Comparison of ENCODE assay signal across 8 cellular contexts in genomic region chr1:47313915-47314664, GRCh38. TPM values are rescaled to one million over a fixed set of nuclear protein-coding genes. Genes with fewer than 3 reads are reported as not detected.
DNase-seq lines count a peak whose midpoint lies in the region; ATAC-seq, FAIRE-seq and TF ChIP-seq lines count a peak whose summit lies in the region.

TSS of gene STIL (minus strand) at chr1:47314147. CDS start at chr1:47310319, 3,828 bp downstream.

- TF ChIP-seq CTCF in D721Med (IDR thresholded peaks at IDR 0.05; ENCODE audit: insufficient read depth, missing control alignments) (no peak), OCI-LY7 (conservative IDR thresholded peaks at IDR 0.05; ENCODE audit: low read length) (no peak)

- no peaks in the 10 kb centered on the region for H3K9me2 ChIP-seq in OCI-LY7 (ENCODE audit: insufficient read depth, low read length)

- H3K4me1 ChIP-seq in OCI-LY7 (ENCODE audit: insufficient read depth, low read length, poor library complexity, severe bottlenecking) = peaks cover 21% of the 10 kb centered on the region

- BruUV-seq in OCI-LY7 (replicated peaks; lab: Mats Ljungman, UMichigan) = no TSS peak

- intact Hi-C loops in OCI-LY7 (cut with micrococcal nuclease; ENCODE audit: unreplicated experiment) = loop anchor here (1.0 to 2.0 kb wide), 2 partner anchors 20 to 123 kb away; no protein-coding TSS in a partner anchor

- H3K79me2 ChIP-seq in OCI-LY7 (ENCODE audit: insufficient read depth, low read depth, low read length) = peaks cover 48% of the 10 kb centered on the region

- FAIRE-seq in D721Med (lab: Jason Lieb, UNC) = no peak

- POLR2A ChIA-PET in OCI-LY7 (lab: Charles Lee) = interaction anchor here (0.6 to 2.1 kb wide), 12 partner anchors 9 to 93 kb away, joined by 3 to 17 read pairs (median 4); partner anchors contain the start of gene CMPK1

- peak; percentile 87 for DNase-seq in D721Med (ENCODE audit: insufficient read length, low spot score)
- DNase-seq in HuH-7.5 (ENCODE audit: low spot score) = peak; percentile 86
- peak; percentile 100 for DNase-seq in OCI-LY7 (ENCODE audit: low spot score)
- peak; percentile 92 for DNase-seq in activated T-cell treated with anti-CD3 and anti-CD28 coated beads for 1 hour (ENCODE audit: low read depth)
- DNase-seq in epidermal melanocyte (ENCODE audit: insufficient read length, low spot score) = peak; percentile 92
- DNase-seq in middle frontal gyrus (ENCODE audit: extremely low spot score, low spot score) = peak; percentile 97
- DNase-seq in stimulated activated CD8-positive, alpha-beta memory T cell treated with anti-CD3 and anti-CD28 coated beads, Interleukin-2, amount 100 ng/mL, for 48 hours (ENCODE audit: low read depth in 2 of 2) = peak; percentile 96 to 97

- H3K9me3 ChIP-seq in OCI-LY7 (ENCODE audit: low read length) = no peaks in the 10 kb centered on the region

- H3K4me3 ChIP-seq in OCI-LY7 (ENCODE audit: low read depth, low read length, poor library complexity, severe bottlenecking) = peak within 1 kb of the TSS; percentile 97

- peak; percentile 96 for ATAC-seq in GM21526 (IDR thresholded peaks at IDR 0.05; ENCODE audit: low FRiP score, unreplicated experiment)

- peaks cover 39% of the 10 kb centered on the region for H3K36me3 ChIP-seq in OCI-LY7 (ENCODE audit: insufficient read depth, low read length)

- H2AFZ ChIP-seq in OCI-LY7 (ENCODE audit: low read length) = peak within 1 kb of the TSS; percentile 89

- H4K20me1 ChIP-seq in OCI-LY7 (ENCODE audit: insufficient read depth, low read length) = peaks cover 12% of the 10 kb centered on the region; the same call in 1 of the 2 replicates

- H3K27ac ChIP-seq in OCI-LY7 (ENCODE audit: low read depth, low read length, poor library complexity, severe bottlenecking) = peak within 1 kb of the TSS; percentile 88

- CTCF ChIA-PET in OCI-LY7 (lab: Charles Lee; ENCODE audit: unreplicated experiment) = interaction anchor here (0.7 to 1.6 kb wide), 3 partner anchors 10 to 19 kb away, joined by 4 to 7 read pairs (median 5); partner anchors contain the start of gene CMPK1

- peak within 1 kb of the TSS; percentile 80 for H3K4me2 ChIP-seq in OCI-LY7 (ENCODE audit: low read length)

RNA-seq across cellular contexts. Expression of gene STIL, which starts in this region (rescaled TPM):
- 39.8 and 46.6 TPM in 2 replicates for total RNA-seq in OCI-LY7 (2014; rRNA removed; shearing (Covaris generic))
- 54.0 and 60.0 TPM in 2 replicates for total RNA-seq in OCI-LY7 (2022)

Comparison
In these comparisons a context has a peak if more than half of its experiments do, and no peak if none do; other contexts are left out.
1. Peak in every context shown above with its lines: DNase-seq, ATAC-seq, H3K4me3 ChIP-seq and H3K27ac ChIP-seq.